8 cellular contexts compared by ENCODE assay signal in genomic region chr20:1392693-1393506, GRCh38. TPM values are rescaled to one million over a fixed set of nuclear protein-coding genes. Genes with fewer than 3 reads are reported as not detected.
A peak's percentile ranks its signal among the peaks of the same experiment; 100 is the strongest.
DNase-seq lines count a peak whose midpoint lies in the region; ATAC-seq, FAIRE-seq and TF ChIP-seq lines count a peak whose summit lies in the region.

Gene FKBP1A, minus strand, starts transcription at chr20:1393054. Its CDS starts 56 bp downstream, at chr20:1392998.

- peaks cover 42% of the 10 kb centered on the region for H3K36me3 Mint-ChIP-seq in activated T-helper 17 cell treated with anti-CD3 and anti-CD28 coated beads, Interleukin-2, amount 50 U/mL, for 72 hours (ENCODE audit: low read depth)
- H3K36me3 Mint-ChIP-seq in natural killer cell treated with Interleukin-12 subunit alpha and Interleukin-12 subunit beta and Interleukin-15 and Interleukin-18, amount 100 ng/mL, for 72 hours: peaks cover 4% of the 10 kb centered on the region

- H3K4me1 Mint-ChIP-seq in activated T-helper 17 cell treated with anti-CD3 and anti-CD28 coated beads, Interleukin-2, amount 50 U/mL, for 72 hours: peaks cover 44% of the 10 kb centered on the region
- peaks cover 43 to 44% of the 10 kb centered on the region in 2 donors for H3K4me1 Mint-ChIP-seq in natural killer cell treated with Interleukin-12 subunit alpha and Interleukin-12 subunit beta and Interleukin-15 and Interleukin-18, amount 100 ng/mL, for 72 hours (ENCODE audit: low read depth in 2 of 2)

- H3K27me3 Mint-ChIP-seq in activated T-helper 17 cell treated with anti-CD3 and anti-CD28 coated beads, Interleukin-2, amount 50 U/mL, for 72 hours: no peaks in the 10 kb centered on the region
- H3K27me3 Mint-ChIP-seq in natural killer cell treated with Interleukin-12 subunit alpha and Interleukin-12 subunit beta and Interleukin-15 and Interleukin-18, amount 100 ng/mL, for 72 hours: peaks cover 16 to 18% of the 10 kb centered on the region in 2 donors

- peak within 1 kb of the TSS; percentile 71 for H3K27ac ChIP-seq in RWPE1

- no peak for TF ChIP-seq CTCF in RWPE1 (conservative IDR thresholded peaks at IDR 0.05; ENCODE audit: low read depth)

- POLR2A ChIA-PET in RWPE1 (lab: Yijun Ruan, JAX; ENCODE audit: low non-redundant PET): no interaction called here

- FAIRE-seq in H54 (lab: Jason Lieb, UNC): no peak

- ATAC-seq in activated T-helper 17 cell treated with anti-CD3 and anti-CD28 coated beads, Interleukin-2, amount 50 U/mL, for 72 hours (replicated peaks): peak; percentile 89
- ATAC-seq in natural killer cell treated with Interleukin-12 subunit alpha and Interleukin-12 subunit beta and Interleukin-15 and Interleukin-18, amount 100 ng/mL, for 72 hours: peak; percentile 98 to 99
- ATAC-seq in stimulated activated naive CD8-positive, alpha-beta T cell treated with anti-CD3 and anti-CD28 coated beads, Interleukin-15, Interleukin-2, amounts not matched to agents 100 U/mL and 50 U/mL, for 24 hours: peak; percentile 92

- H3K4me3 Mint-ChIP-seq in activated T-helper 17 cell treated with anti-CD3 and anti-CD28 coated beads, Interleukin-2, amount 50 U/mL, for 72 hours: peak within 1 kb of the TSS; percentile 79
- H3K4me3 Mint-ChIP-seq in natural killer cell treated with Interleukin-12 subunit alpha and Interleukin-12 subunit beta and Interleukin-15 and Interleukin-18, amount 100 ng/mL, for 72 hours: peak within 1 kb of the TSS; percentile 93

- TF ChIP-seq POLR2A in H54 (IDR thresholded peaks at IDR 0.05; ENCODE audit: low read depth, low read length): peak; percentile 90

- H3K9me3 Mint-ChIP-seq in activated T-helper 17 cell treated with anti-CD3 and anti-CD28 coated beads, Interleukin-2, amount 50 U/mL, for 72 hours: no peaks in the 10 kb centered on the region
- no peaks in the 10 kb centered on the region for H3K9me3 Mint-ChIP-seq in natural killer cell treated with Interleukin-12 subunit alpha and Interleukin-12 subunit beta and Interleukin-15 and Interleukin-18, amount 100 ng/mL, for 72 hours

- CTCF ChIA-PET in RWPE1 (lab: Yijun Ruan, JAX): interaction anchor here (0.7 kb wide), 1 partner anchor 1730 kb away, joined by 4 read pairs; no protein-coding TSS in a partner anchor

- peak; percentile 93 for DNase-seq in Daoy (ENCODE audit: low read depth)
- peak; percentile 86 for DNase-seq in H54 (ENCODE audit: insufficient read length, low spot score)
- DNase-seq in LoVo (ENCODE audit: low spot score): peak; percentile 92
- DNase-seq in RWPE1 (ENCODE audit: low spot score): peak; percentile 92
- DNase-seq in fibroblast of peridontal ligament (ENCODE audit: extremely low read depth): peak; percentile 81
- peak; percentile 94 for DNase-seq in natural killer cell treated with Interleukin-12 subunit alpha and Interleukin-12 subunit beta and Interleukin-15 and Interleukin-18, amount 100 ng/mL, for 72 hours (ENCODE audit: low spot score)
- DNase-seq in stimulated activated naive CD8-positive, alpha-beta T cell treated with anti-CD3 and anti-CD28 coated beads, Interleukin-15, Interleukin-2, amounts not matched to agents 100 U/mL and 50 U/mL, for 24 hours: peak; percentile 91

- H3K27ac Mint-ChIP-seq in activated T-helper 17 cell treated with anti-CD3 and anti-CD28 coated beads, Interleukin-2, amount 50 U/mL, for 72 hours: peak within 1 kb of the TSS; percentile 87
- H3K27ac Mint-ChIP-seq in natural killer cell treated with Interleukin-12 subunit alpha and Interleukin-12 subunit beta and Interleukin-15 and Interleukin-18, amount 100 ng/mL, for 72 hours: peak within 1 kb of the TSS; percentile 92 to 98

RNA-seq across cellular contexts. Expression of gene FKBP1A, which starts in this region (rescaled TPM):
- total RNA-seq in Daoy (2014; rRNA removed; shearing (Covaris generic)): 72.4 and 77.9 TPM in 2 replicates
- 100 to 1,000 TPM; 178 to 294 TPM for total RNA-seq in activated T-helper 17 cell treated with anti-CD3 and anti-CD28 coated beads, Interleukin-2, amount 50 U/mL, for 72 hours
- 100 to 1,000 TPM; 167 to 229 TPM for total RNA-seq in natural killer cell treated with Interleukin-12 subunit alpha and Interleukin-12 subunit beta and Interleukin-15 and Interleukin-18, amount 100 ng/mL, for 72 hours

Comparison
In these comparisons a context has a peak if more than half of its experiments do, and no peak if none do; other contexts are left out.
1. Peak in every context shown above with its lines: DNase-seq, ATAC-seq and H3K27ac ChIP-seq.